ENCODE assay signal across 1 cellular context in the genomic region with DNA sequence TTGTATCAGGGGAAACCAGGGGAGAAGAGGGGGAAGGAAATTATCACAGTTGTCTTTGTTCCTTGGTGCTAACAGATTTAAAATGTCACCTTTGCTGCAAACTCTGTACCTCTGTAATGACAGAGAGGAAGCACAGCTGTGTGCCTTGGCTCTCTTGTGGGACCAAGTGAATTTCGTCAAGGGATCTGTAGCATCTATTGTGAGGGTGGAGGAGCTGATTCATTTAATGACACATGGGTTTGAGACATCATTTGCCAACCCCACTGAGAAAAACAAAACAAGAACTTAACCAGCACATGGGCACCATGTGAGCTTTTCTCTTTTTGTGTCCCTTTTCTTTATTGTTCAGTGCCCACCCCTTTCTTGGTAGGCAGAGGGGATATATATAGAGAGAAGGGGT.
TF ChIP-seq lines count a peak whose summit lies in the region.

No MANE protein-coding gene starts in this region.

TF ChIP-seq in H1, 55 proteins besides CTCF, POLR2A, EP300 and RAD21:
- TF ChIP-seq CBX8 (IDR thresholded peaks at IDR 0.05; ENCODE audit: borderline replicate concordance, low read depth, low read length) = no peak
- TF ChIP-seq SIRT6 (IDR thresholded peaks at IDR 0.05; ENCODE audit: low read length) = no peak
- TF ChIP-seq, protein P1, sequence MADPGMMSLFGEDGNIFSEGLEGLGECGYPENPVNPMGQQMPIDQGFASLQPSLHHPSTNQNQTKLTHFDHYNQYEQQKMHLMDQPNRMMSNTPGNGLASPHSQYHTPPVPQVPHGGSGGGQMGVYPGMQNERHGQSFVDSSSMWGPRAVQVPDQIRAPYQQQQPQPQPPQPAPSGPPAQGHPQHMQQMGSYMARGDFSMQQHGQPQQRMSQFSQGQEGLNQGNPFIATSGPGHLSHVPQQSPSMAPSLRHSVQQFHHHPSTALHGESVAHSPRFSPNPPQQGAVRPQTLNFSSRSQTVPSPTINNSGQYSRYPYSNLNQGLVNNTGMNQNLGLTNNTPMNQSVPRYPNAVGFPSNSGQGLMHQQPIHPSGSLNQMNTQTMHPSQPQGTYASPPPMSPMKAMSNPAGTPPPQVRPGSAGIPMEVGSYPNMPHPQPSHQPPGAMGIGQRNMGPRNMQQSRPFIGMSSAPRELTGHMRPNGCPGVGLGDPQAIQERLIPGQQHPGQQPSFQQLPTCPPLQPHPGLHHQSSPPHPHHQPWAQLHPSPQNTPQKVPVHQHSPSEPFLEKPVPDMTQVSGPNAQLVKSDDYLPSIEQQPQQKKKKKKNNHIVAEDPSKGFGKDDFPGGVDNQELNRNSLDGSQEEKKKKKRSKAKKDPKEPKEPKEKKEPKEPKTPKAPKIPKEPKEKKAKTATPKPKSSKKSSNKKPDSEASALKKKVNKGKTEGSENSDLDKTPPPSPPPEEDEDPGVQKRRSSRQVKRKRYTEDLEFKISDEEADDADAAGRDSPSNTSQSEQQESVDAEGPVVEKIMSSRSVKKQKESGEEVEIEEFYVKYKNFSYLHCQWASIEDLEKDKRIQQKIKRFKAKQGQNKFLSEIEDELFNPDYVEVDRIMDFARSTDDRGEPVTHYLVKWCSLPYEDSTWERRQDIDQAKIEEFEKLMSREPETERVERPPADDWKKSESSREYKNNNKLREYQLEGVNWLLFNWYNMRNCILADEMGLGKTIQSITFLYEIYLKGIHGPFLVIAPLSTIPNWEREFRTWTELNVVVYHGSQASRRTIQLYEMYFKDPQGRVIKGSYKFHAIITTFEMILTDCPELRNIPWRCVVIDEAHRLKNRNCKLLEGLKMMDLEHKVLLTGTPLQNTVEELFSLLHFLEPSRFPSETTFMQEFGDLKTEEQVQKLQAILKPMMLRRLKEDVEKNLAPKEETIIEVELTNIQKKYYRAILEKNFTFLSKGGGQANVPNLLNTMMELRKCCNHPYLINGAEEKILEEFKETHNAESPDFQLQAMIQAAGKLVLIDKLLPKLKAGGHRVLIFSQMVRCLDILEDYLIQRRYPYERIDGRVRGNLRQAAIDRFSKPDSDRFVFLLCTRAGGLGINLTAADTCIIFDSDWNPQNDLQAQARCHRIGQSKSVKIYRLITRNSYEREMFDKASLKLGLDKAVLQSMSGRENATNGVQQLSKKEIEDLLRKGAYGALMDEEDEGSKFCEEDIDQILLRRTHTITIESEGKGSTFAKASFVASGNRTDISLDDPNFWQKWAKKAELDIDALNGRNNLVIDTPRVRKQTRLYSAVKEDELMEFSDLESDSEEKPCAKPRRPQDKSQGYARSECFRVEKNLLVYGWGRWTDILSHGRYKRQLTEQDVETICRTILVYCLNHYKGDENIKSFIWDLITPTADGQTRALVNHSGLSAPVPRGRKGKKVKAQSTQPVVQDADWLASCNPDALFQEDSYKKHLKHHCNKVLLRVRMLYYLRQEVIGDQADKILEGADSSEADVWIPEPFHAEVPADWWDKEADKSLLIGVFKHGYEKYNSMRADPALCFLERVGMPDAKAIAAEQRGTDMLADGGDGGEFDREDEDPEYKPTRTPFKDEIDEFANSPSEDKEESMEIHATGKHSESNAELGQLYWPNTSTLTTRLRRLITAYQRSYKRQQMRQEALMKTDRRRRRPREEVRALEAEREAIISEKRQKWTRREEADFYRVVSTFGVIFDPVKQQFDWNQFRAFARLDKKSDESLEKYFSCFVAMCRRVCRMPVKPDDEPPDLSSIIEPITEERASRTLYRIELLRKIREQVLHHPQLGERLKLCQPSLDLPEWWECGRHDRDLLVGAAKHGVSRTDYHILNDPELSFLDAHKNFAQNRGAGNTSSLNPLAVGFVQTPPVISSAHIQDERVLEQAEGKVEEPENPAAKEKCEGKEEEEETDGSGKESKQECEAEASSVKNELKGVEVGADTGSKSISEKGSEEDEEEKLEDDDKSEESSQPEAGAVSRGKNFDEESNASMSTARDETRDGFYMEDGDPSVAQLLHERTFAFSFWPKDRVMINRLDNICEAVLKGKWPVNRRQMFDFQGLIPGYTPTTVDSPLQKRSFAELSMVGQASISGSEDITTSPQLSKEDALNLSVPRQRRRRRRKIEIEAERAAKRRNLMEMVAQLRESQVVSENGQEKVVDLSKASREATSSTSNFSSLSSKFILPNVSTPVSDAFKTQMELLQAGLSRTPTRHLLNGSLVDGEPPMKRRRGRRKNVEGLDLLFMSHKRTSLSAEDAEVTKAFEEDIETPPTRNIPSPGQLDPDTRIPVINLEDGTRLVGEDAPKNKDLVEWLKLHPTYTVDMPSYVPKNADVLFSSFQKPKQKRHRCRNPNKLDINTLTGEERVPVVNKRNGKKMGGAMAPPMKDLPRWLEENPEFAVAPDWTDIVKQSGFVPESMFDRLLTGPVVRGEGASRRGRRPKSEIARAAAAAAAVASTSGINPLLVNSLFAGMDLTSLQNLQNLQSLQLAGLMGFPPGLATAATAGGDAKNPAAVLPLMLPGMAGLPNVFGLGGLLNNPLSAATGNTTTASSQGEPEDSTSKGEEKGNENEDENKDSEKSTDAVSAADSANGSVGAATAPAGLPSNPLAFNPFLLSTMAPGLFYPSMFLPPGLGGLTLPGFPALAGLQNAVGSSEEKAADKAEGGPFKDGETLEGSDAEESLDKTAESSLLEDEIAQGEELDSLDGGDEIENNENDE (IDR thresholded peaks at IDR 0.05; ENCODE audit: insufficient replicate concordance, low read length) = no peak
- no peak for TF ChIP-seq ASH2L (IDR thresholded peaks at IDR 0.05; ENCODE audit: low read length)
- TF ChIP-seq ZNF274 (IDR thresholded peaks at IDR 0.05; ENCODE audit: borderline replicate concordance, extremely low read depth, low read length) = no peak
- TF ChIP-seq CBX5 (IDR thresholded peaks at IDR 0.05; ENCODE audit: low read depth, low read length) = no peak
- TF ChIP-seq YY1 (IDR thresholded peaks at IDR 0.05; ENCODE audit: low read depth, low read length) = no peak
